19 cellular contexts compared by ENCODE assay signal in the genomic region with DNA sequence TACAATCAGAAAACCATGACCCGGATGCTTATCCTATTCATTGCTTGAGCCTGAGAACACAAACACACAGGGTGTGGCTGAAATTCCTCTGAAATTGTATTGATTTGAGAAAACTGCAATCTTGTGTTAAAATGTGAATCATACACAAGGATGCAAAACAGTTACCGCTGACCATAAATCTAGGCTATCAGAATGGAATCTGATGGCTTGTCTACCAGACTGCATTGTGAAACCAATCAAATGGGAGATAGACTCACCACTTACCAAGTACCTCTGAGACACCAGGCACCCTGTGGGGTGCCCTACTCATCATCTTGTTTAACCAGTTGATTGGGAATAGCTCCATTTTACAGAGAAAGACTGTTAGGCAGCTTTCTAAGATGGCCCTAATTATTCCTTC.
DNase-seq lines count a peak whose midpoint lies in the region; ATAC-seq, FAIRE-seq and TF ChIP-seq lines count a peak whose summit lies in the region.
"Had no signal": no experiment of that assay in that cellular context is flagged by ENCODE, and none has a peak within 500 bp of the region (broad histone marks: within the 10 kb centered on the region; RNA-seq: fewer than 3 reads in every experiment).

No MANE protein-coding gene starts in this region.

- no peaks in the 10 kb centered on the region for H3K27me3 ChIP-seq in PC-3 (ENCODE audit: low read length)
- no peaks in the 10 kb centered on the region for H3K27me3 ChIP-seq in trophoblast cell (ENCODE audit: insufficient read depth, low read length)
- H3K27me3 ChIP-seq in Peyer's patch, result no peaks in the 10 kb centered on the region
- H3K27me3 ChIP-seq: BLaER1, gastrocnemius medialis, testis had no signal

- H4K91ac ChIP-seq in trophoblast cell (ENCODE audit: low read depth, low read length), result no peak overlapping the region

- H4K12ac ChIP-seq in trophoblast cell (ENCODE audit: low read depth, low read length), result no peak overlapping the region

- DNase-seq in H54 (ENCODE audit: insufficient read length, low spot score), result peak; percentile 68
- peak; percentile 78 for DNase-seq in PC-3
- DNase-seq in epithelial cell of prostate (ENCODE audit: low read depth, low spot score), result peak; percentile 55
- DNase-seq in trophoblast cell, result peak; percentile 51 to 86
- no peak for DNase-seq in Peyer's patch
- DNase-seq in activated CD4-positive, alpha-beta T cell treated with anti-CD3 and anti-CD28 coated beads for 4 hours, result no peak
- no peak for DNase-seq in SK-N-DZ (ENCODE audit: low spot score)
- DNase-seq in NCI-H446 (lab: John Stamatoyannopoulos, UW), result no peak
- DNase-seq: activated CD4-positive, alpha-beta T cell treated with anti-CD3 and anti-CD28 coated beads, Interleukin-2, amount 10 ng/mL, durations not matched to agents 24 days and 14 days; activated naive CD4-positive, alpha-beta T cell treated with anti-CD3 and anti-CD28 coated beads, Interleukin-2, amount 50 U/mL, for 16 hours; activated T-cell treated with anti-CD3 and anti-CD28 coated beads for 4 hours; DMS153; effector memory CD4-positive, alpha-beta T cell; gastrocnemius medialis; MM.1S; right cardiac atrium; testis had no signal

- POLR2A ChIA-PET in PC-3 (lab: Charles Lee; ENCODE audit: unreplicated experiment), result interaction anchor here (0.6 kb wide), 1 partner anchor 8 kb away, joined by 3 read pairs; no protein-coding TSS in a partner anchor

- H2BK12ac ChIP-seq in trophoblast cell (ENCODE audit: low read length), result no peak overlapping the region

- no CpG with 5 or more reads among the region's 2 CpGs for WGBS in trophoblast cell (ENCODE audit: extremely low coverage, insufficient coverage, insufficient read length)

- no peak overlapping the region for H3K23ac ChIP-seq in trophoblast cell (ENCODE audit: low read length)

- intact Hi-C loops in PC-3 (cut with micrococcal nuclease), result no loop called here

- TF ChIP-seq CTCF in PC-3 (conservative IDR thresholded peaks at IDR 0.05; ENCODE audit: low read depth, low read length), result no peak
- no peak for TF ChIP-seq CTCF in Peyer's patch (IDR thresholded peaks at IDR 0.05)

- H2AK5ac ChIP-seq in trophoblast cell (ENCODE audit: low read length), result no peak overlapping the region

- H3K4ac ChIP-seq in trophoblast cell (ENCODE audit: low read depth, low read length), result no peak overlapping the region

- H4K8ac ChIP-seq in trophoblast cell (ENCODE audit: low read depth, low read length), result no peak overlapping the region

- ATAC-seq in PC-3, result peak; percentile 7; the same call in 1 of the 2 replicates
- ATAC-seq: gastrocnemius medialis, right cardiac atrium, Right ventricle myocardium inferior had no signal

- H3K9me3 ChIP-seq in PC-3 (ENCODE audit: low read length), result no peaks in the 10 kb centered on the region
- no peaks in the 10 kb centered on the region for H3K9me3 ChIP-seq in trophoblast cell (ENCODE audit: insufficient read depth, low read depth, low read length)
- no peaks in the 10 kb centered on the region for H3K9me3 ChIP-seq in Peyer's patch
- H3K9me3 ChIP-seq: gastrocnemius medialis, testis had no signal

- no peak overlapping the region for H2BK5ac ChIP-seq in trophoblast cell (ENCODE audit: low read depth, low read length, poor library complexity)

- no peaks in the 10 kb centered on the region for H3F3A ChIP-seq in PC-3 (ENCODE audit: low read length, unreplicated experiment)

- no TSS peak for BruUV-seq in PC-3 (replicated peaks; lab: Mats Ljungman, UMichigan)

- H3K4me2 ChIP-seq in PC-3 (ENCODE audit: low read length) (peak overlapping the region; percentile 24), trophoblast cell (ENCODE audit: low read length) (no peak overlapping the region)
- H3K4me2 ChIP-seq: BLaER1 had no signal

- FAIRE-seq in H54 (lab: Jason Lieb, UNC), result peak; percentile 66

- H3K79me1 ChIP-seq in trophoblast cell (ENCODE audit: low read length), result peaks cover 13% of the 10 kb centered on the region

- H4K20me1 ChIP-seq in PC-3 (ENCODE audit: low read length), result no peaks in the 10 kb centered on the region
- H4K20me1 ChIP-seq: BLaER1 had no signal

- no peak overlapping the region for H3K18ac ChIP-seq in trophoblast cell (ENCODE audit: low read length)

- H3K79me2 ChIP-seq in PC-3 (ENCODE audit: low read length) (no peaks in the 10 kb centered on the region), trophoblast cell (ENCODE audit: control insufficient read depth, insufficient read depth, low read length, poor library complexity) (no peaks in the 10 kb centered on the region)

- CTCF ChIA-PET in PC-3 (lab: Charles Lee), result no interaction called here

- TF ChIP-seq POLR2A in H54 (IDR thresholded peaks at IDR 0.05; ENCODE audit: low read depth, low read length) (no peak), Peyer's patch (IDR thresholded peaks at IDR 0.05) (no peak)

- H3K4me1 ChIP-seq in PC-3 (ENCODE audit: insufficient read depth, low read length) (peaks cover 48% of the 10 kb centered on the region), trophoblast cell (ENCODE audit: control insufficient read depth in 1 of 2, insufficient read depth in 2 of 2, low read length in 2 of 2) (peaks cover 15 to 17% of the 10 kb centered on the region in 2 experiments), Peyer's patch (peaks cover 0 to 24% (median 2%) of the 10 kb centered on the region in 4 donors)
- H3K4me1 ChIP-seq: BLaER1, gastrocnemius medialis, testis had no signal

- H3K9ac ChIP-seq in PC-3 (ENCODE audit: low read length) (no peak overlapping the region; the same call in 1 of the 2 replicates), trophoblast cell (ENCODE audit: low read length) (no peak overlapping the region)
- H3K9ac ChIP-seq: BLaER1 had no signal

- H2BK120ac ChIP-seq in trophoblast cell (ENCODE audit: insufficient read depth, low read length, poor library complexity), result no peak overlapping the region

- peak overlapping the region; percentile 99 for H3K27ac ChIP-seq in PC-3 (ENCODE audit: low read length)
- peak overlapping the region; percentile 11 for H3K27ac ChIP-seq in epithelial cell of prostate
- no peak overlapping the region for H3K27ac ChIP-seq in trophoblast cell (ENCODE audit: low read depth, low read length)
- H3K27ac ChIP-seq in Peyer's patch, result no peak overlapping the region
- H3K27ac ChIP-seq: BLaER1, gastrocnemius medialis, testis had no signal

- H3K4me3 ChIP-seq in PC-3 (ENCODE audit: low read length) (no peak overlapping the region), trophoblast cell (ENCODE audit: low read depth, low read length) (no peak overlapping the region), Peyer's patch (no peak overlapping the region)
- H3K4me3 ChIP-seq: BLaER1, gastrocnemius medialis, testis had no signal

- H3K36me3 ChIP-seq in PC-3 (ENCODE audit: low read depth, low read length) (no peaks in the 10 kb centered on the region), trophoblast cell (ENCODE audit: control insufficient read depth in 1 of 2, insufficient read depth in 2 of 2, low read length in 2 of 2) (no peaks in the 10 kb centered on the region), Peyer's patch (no peaks in the 10 kb centered on the region)
- H3K36me3 ChIP-seq: BLaER1, gastrocnemius medialis had no signal

- H2AFZ ChIP-seq in PC-3 (ENCODE audit: low read length) (peak overlapping the region; percentile 14; the same call in 1 of the 2 replicates), trophoblast cell (ENCODE audit: insufficient read depth, low read length, poor library complexity) (no peak overlapping the region)

- H3K9me2 ChIP-seq in PC-3 (replicated peaks; ENCODE audit: low read length), result no peaks in the 10 kb centered on the region

- no peak overlapping the region for H3K14ac ChIP-seq in trophoblast cell (ENCODE audit: low read length)

Comparison
In these comparisons a context has a peak if more than half of its experiments do, and no peak if none do; other contexts are left out.
1. DNase-seq: peak in H54 (single experiment), PC-3 (single experiment), epithelial cell of prostate (single experiment) and trophoblast cell (2 of 2); none in Peyer's patch (0 of 3), activated CD4-positive, alpha-beta T cell treated with anti-CD3 and anti-CD28 coated beads for 4 hours (0 of 2), SK-N-DZ (single experiment) and NCI-H446 (0 of 2).
2. H3K27ac ChIP-seq: peak in PC-3 (single experiment) and epithelial cell of prostate (single experiment); none in trophoblast cell (single experiment) and Peyer's patch (0 of 4).